Comparison of ENCODE assay signal across 28 cellular contexts in genomic region chr17:13230908-13231307, GRCh38.
"Had no signal": no experiment of that assay in that cellular context is flagged by ENCODE, and none has a peak within 500 bp of the region (broad histone marks: within the 10 kb centered on the region; RNA-seq: fewer than 3 reads in every experiment).

No MANE protein-coding gene starts in this region.

- H3K4me1 ChIP-seq: left ventricle myocardium inferior, neural progenitor cell, right atrium auricular region, stomach, testis, thyroid gland, transverse colon, upper lobe of right lung had no signal

- DNase-seq: hypothalamus; immature natural killer cell; kidney; left colon; left ventricle myocardium inferior; mesendoderm; naive B cell; natural killer cell; nephron progenitor cell; ovary; stimulated activated CD4-positive, alpha-beta T cell treated with anti-CD3 and anti-CD28 coated beads, Interleukin-12 subunit alpha, Interleukin-12 subunit beta, amount 100 ng/mL, for 4 hours; stimulated activated CD4-positive, alpha-beta T cell treated with anti-CD3 and anti-CD28 coated beads, Interleukin-15, amount 100 ng/mL, for 24 hours; stimulated activated CD4-positive, alpha-beta T cell treated with anti-CD3 and anti-CD28 coated beads, Interleukin-2, amount 100 ng/mL, for 24 hours; stimulated activated CD4-positive, alpha-beta T cell treated with anti-CD3 and anti-CD28 coated beads, Interleukin-4, amount 100 ng/mL, for 1 hour; stimulated activated naive B cell treated with anti-CD40 and anti-IgM and Interleukin-4, amounts not matched to agents 10 μg/mL and 1 μg/mL and 100 μg/mL, for 72 hours; stimulated activated naive CD8-positive, alpha-beta T cell treated with anti-CD3 and anti-CD28 coated beads, Interleukin-15, Interleukin-2, amounts not matched to agents 100 U/mL and 50 U/mL, for 24 hours; stomach; testis; thyroid gland; transverse colon; upper lobe of right lung had no signal

- H3K27ac ChIP-seq: left ventricle myocardium inferior, neural progenitor cell, ovary, right atrium auricular region, skin epidermis, stomach, testis, thyroid gland, transverse colon, upper lobe of right lung had no signal

- H3K27me3 Mint-ChIP-seq: naive B cell; progenitor cell of endocrine pancreas; stimulated activated naive B cell treated with anti-CD40 and anti-IgM and Interleukin-4, amounts not matched to agents 10 μg/mL and 1 μg/mL and 100 μg/mL, for 72 hours had no signal

- H3K36me3 ChIP-seq: left ventricle myocardium inferior, neural progenitor cell, ovary, right atrium auricular region, stomach, thyroid gland, transverse colon, upper lobe of right lung had no signal

- H3K36me3 Mint-ChIP-seq: immature natural killer cell; mesothelial cell of epicardium; naive B cell; natural killer cell; neural progenitor cell; stimulated activated naive B cell treated with anti-CD40 and anti-IgM and Interleukin-4, amounts not matched to agents 10 μg/mL and 1 μg/mL and 100 μg/mL, for 72 hours had no signal

- H3K27me3 ChIP-seq: neural progenitor cell, ovary, right atrium auricular region, stomach, testis, thyroid gland, transverse colon had no signal

- H3K9me3 ChIP-seq: left ventricle myocardium inferior, ovary, right atrium auricular region, stomach, testis, thyroid gland, transverse colon, upper lobe of right lung had no signal

- H3K4me1 Mint-ChIP-seq: immature natural killer cell; naive B cell; natural killer cell; neural progenitor cell; stimulated activated naive B cell treated with anti-CD40 and anti-IgM and Interleukin-4, amounts not matched to agents 10 μg/mL and 1 μg/mL and 100 μg/mL, for 72 hours had no signal

- H3K4me2 ChIP-seq: neural progenitor cell had no signal

- H3K9me3 Mint-ChIP-seq: neural progenitor cell had no signal

- H3K9ac ChIP-seq: neural progenitor cell had no signal

- H3K4me3 Mint-ChIP-seq: immature natural killer cell; mesothelial cell of epicardium; naive B cell; natural killer cell; nephron progenitor cell; neural progenitor cell; stimulated activated naive B cell treated with anti-CD40 and anti-IgM and Interleukin-4, amounts not matched to agents 10 μg/mL and 1 μg/mL and 100 μg/mL, for 72 hours had no signal

- H3K27ac Mint-ChIP-seq: immature natural killer cell; naive B cell; natural killer cell; neural progenitor cell; progenitor cell of endocrine pancreas; stimulated activated naive B cell treated with anti-CD40 and anti-IgM and Interleukin-4, amounts not matched to agents 10 μg/mL and 1 μg/mL and 100 μg/mL, for 72 hours had no signal

- H2AFZ ChIP-seq: neural progenitor cell had no signal

- ATAC-seq: natural killer cell; sciatic nerve; stimulated activated naive B cell treated with anti-CD40 and anti-IgM and Interleukin-4, amounts not matched to agents 10 μg/mL and 1 μg/mL and 100 μg/mL, for 72 hours; stimulated activated naive CD8-positive, alpha-beta T cell treated with anti-CD3 and anti-CD28 coated beads, Interleukin-15, Interleukin-2, amounts not matched to agents 100 U/mL and 50 U/mL, for 24 hours; upper lobe of right lung had no signal

- H3K4me3 ChIP-seq: left ventricle myocardium inferior, lung, neural progenitor cell, ovary, right atrium auricular region, skin epidermis, stomach, testis, thyroid gland, transverse colon, upper lobe of right lung had no signal
